19 cellular contexts compared by ENCODE assay signal in the genomic region with DNA sequence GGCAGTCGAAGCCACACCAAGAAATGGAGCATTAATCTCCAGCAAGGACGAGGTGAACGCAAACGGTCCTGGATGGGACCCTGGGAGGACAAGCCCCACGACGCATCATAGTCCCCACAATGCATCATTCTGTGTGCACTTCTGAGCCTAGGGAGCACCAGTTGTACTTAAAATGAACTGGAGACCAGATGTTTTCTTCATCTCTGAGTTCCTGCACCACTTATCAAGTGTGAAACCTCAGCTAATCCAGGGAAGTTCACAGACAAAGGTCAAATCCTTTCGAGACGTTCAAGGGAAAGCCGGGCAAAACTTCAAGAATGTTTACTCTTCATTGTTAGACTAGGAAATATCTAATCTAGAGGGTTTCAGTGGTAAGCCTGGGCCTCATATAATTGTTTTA. TPM values are rescaled to one million over a fixed set of nuclear protein-coding genes. Genes with fewer than 3 reads are reported as not detected.
"Had no signal": no experiment of that assay in that cellular context is flagged by ENCODE, and none has a peak within 500 bp of the region (broad histone marks: within the 10 kb centered on the region; RNA-seq: fewer than 3 reads in every experiment).

No MANE protein-coding gene starts in this region.

- H3K27me3 ChIP-seq: thyroid gland had no signal

- H3K27ac Mint-ChIP-seq: activated CD4-positive, alpha-beta T cell treated with anti-CD3 and anti-CD28 coated beads, Interleukin-2, amount 10 ng/mL, durations not matched to agents 7 days and 5 days; activated CD8-positive, alpha-beta T cell treated with anti-CD3 and anti-CD28 coated beads, Interleukin-2, amount 10 ng/mL, durations not matched to agents 7 days and 5 days; activated naive CD4-positive, alpha-beta T cell treated with anti-CD3 and anti-CD28 coated beads, Interleukin-2, amount 10 ng/mL, durations not matched to agents 7 days and 5 days; activated naive CD8-positive, alpha-beta T cell treated with anti-CD3 and anti-CD28 coated beads, Interleukin-2, amount 50 U/mL, for 24 hours; brain; natural killer cell had no signal

- H3K4me3 ChIP-seq: lower lobe of right lung, SJCRH30, thyroid gland had no signal

- H3K9me3 Mint-ChIP-seq: activated CD4-positive, alpha-beta T cell treated with anti-CD3 and anti-CD28 coated beads, Interleukin-2, amount 10 ng/mL, durations not matched to agents 7 days and 5 days; activated naive CD4-positive, alpha-beta T cell treated with anti-CD3 and anti-CD28 coated beads, Interleukin-2, amount 10 ng/mL, durations not matched to agents 7 days and 5 days; activated T-cell treated with anti-CD3 and anti-CD28 coated beads, Interleukin-2, amount 50 U/mL, for 4 hours; central memory CD8-positive, alpha-beta T cell; natural killer cell had no signal

- H3K36me3 ChIP-seq: lower lobe of right lung, SJCRH30, thyroid gland had no signal

- ATAC-seq: activated CD8-positive, alpha-beta T cell treated with anti-CD3 and anti-CD28 coated beads, Interleukin-2, amount 10 ng/mL, durations not matched to agents 7 days and 5 days; activated naive CD8-positive, alpha-beta T cell treated with anti-CD3 and anti-CD28 coated beads, Interleukin-2, amount 50 U/mL, for 24 hours; activated T-cell treated with anti-CD3 and anti-CD28 coated beads, Interleukin-2, amount 50 U/mL, for 4 hours; esophagus mucosa; lower lobe of right lung; natural killer cell had no signal

- H3K4me3 Mint-ChIP-seq: activated CD4-positive, alpha-beta T cell treated with anti-CD3 and anti-CD28 coated beads, Interleukin-2, amount 10 ng/mL, durations not matched to agents 7 days and 5 days; activated CD8-positive, alpha-beta T cell treated with anti-CD3 and anti-CD28 coated beads, Interleukin-2, amount 10 ng/mL, durations not matched to agents 7 days and 5 days; activated naive CD4-positive, alpha-beta T cell treated with anti-CD3 and anti-CD28 coated beads, Interleukin-2, amount 10 ng/mL, durations not matched to agents 7 days and 5 days; activated naive CD8-positive, alpha-beta T cell treated with anti-CD3 and anti-CD28 coated beads, Interleukin-2, amount 50 U/mL, for 24 hours; activated T-cell treated with anti-CD3 and anti-CD28 coated beads, Interleukin-2, amount 50 U/mL, for 4 hours; brain; central memory CD8-positive, alpha-beta T cell; natural killer cell; T-helper 1 cell treated with Interleukin-12 subunit alpha and Interleukin-12 subunit beta and Interleukin-4 antibody, amounts not matched to agents 30 μg/mL and 1 μg/mL, for 36 hours had no signal

- H3K9me3 ChIP-seq: lower lobe of right lung, thyroid gland had no signal

- H3K36me3 Mint-ChIP-seq: activated naive CD4-positive, alpha-beta T cell treated with anti-CD3 and anti-CD28 coated beads, Interleukin-2, amount 10 ng/mL, durations not matched to agents 7 days and 5 days; brain; natural killer cell had no signal

- H3K4me1 ChIP-seq: SJCRH30 had no signal

- H3K4me1 Mint-ChIP-seq: central memory CD8-positive, alpha-beta T cell; natural killer cell had no signal

- DNase-seq: activated CD4-positive, alpha-beta T cell treated with anti-CD3 and anti-CD28 coated beads, Interleukin-2, amount 10 ng/mL, durations not matched to agents 7 days and 5 days; activated CD8-positive, alpha-beta T cell treated with anti-CD3 and anti-CD28 coated beads, Interleukin-2, amount 10 ng/mL, durations not matched to agents 7 days and 5 days; activated effector memory CD4-positive, alpha-beta T cell treated with Interleukin-2 at 50 U/mL for 16 hours; activated naive CD4-positive, alpha-beta T cell treated with anti-CD3 and anti-CD28 coated beads, Interleukin-2, amount 10 ng/mL, durations not matched to agents 7 days and 5 days; activated naive CD8-positive, alpha-beta T cell treated with anti-CD3 and anti-CD28 coated beads, Interleukin-2, amount 50 U/mL, for 24 hours; activated T-cell treated with anti-CD3 and anti-CD28 coated beads, Interleukin-2, amount 50 U/mL, for 4 hours; anterior cingulate cortex; cortex of kidney; effector CD4-positive, alpha-beta T cell; foreskin fibroblast; lower lobe of right lung; natural killer cell; stimulated activated naive CD4-positive, alpha-beta T cell; thyroid gland had no signal

- H3K27ac ChIP-seq: lower lobe of right lung, SJCRH30, thyroid gland had no signal

RNA-seq across cellular contexts. Expression of a gene that starts 4.6 kb away (rescaled TPM):
- total RNA-seq: activated CD4-positive, alpha-beta T cell treated with anti-CD3 and anti-CD28 coated beads, Interleukin-2, amount 10 ng/mL, durations not matched to agents 7 days and 5 days; activated CD8-positive, alpha-beta T cell treated with anti-CD3 and anti-CD28 coated beads, Interleukin-2, amount 10 ng/mL, durations not matched to agents 7 days and 5 days had no signal
